Comparison of ENCODE assay signal across 8 cellular contexts in genomic region chr1:111988743-111989453, GRCh38. TPM values are rescaled to one million over a fixed set of nuclear protein-coding genes. Genes with fewer than 3 reads are reported as not detected.
DNase-seq lines count a peak whose midpoint lies in the region; ATAC-seq and TF ChIP-seq lines count a peak whose summit lies in the region.

No MANE protein-coding gene starts in this region.

- H3K36me3 Mint-ChIP-seq in activated T-helper 2 cell treated with anti-CD3 and anti-CD28 coated beads, Interferon-gamma antibody, Interleukin-2, Interleukin-4, amounts not matched to agents 10 μg/mL and 5 μg/mL and 100 μg/mL, durations not matched to agents 14 hours and 24 hours and 36 hours (ENCODE audit: low read depth) = no peaks in the 10 kb centered on the region

- no peak overlapping the region for H3K4me3 Mint-ChIP-seq in activated T-helper 2 cell treated with anti-CD3 and anti-CD28 coated beads, Interferon-gamma antibody, Interleukin-2, Interleukin-4, amounts not matched to agents 10 μg/mL and 5 μg/mL and 100 μg/mL, durations not matched to agents 14 hours and 24 hours and 36 hours (ENCODE audit: low read depth)

- TF ChIP-seq POLR2A in gastroesophageal sphincter (IDR thresholded peaks at IDR 0.05) = no peak
- no peak for TF ChIP-seq POLR2A in prostate gland (IDR thresholded peaks at IDR 0.05)

- no peak overlapping the region for H3K27ac Mint-ChIP-seq in activated T-helper 2 cell treated with anti-CD3 and anti-CD28 coated beads, Interferon-gamma antibody, Interleukin-2, Interleukin-4, amounts not matched to agents 10 μg/mL and 5 μg/mL and 100 μg/mL, durations not matched to agents 14 hours and 24 hours and 36 hours

- H3K27me3 ChIP-seq in RWPE2 (ENCODE audit: insufficient read depth, poor library complexity, severe bottlenecking) = peaks cover 48% of the 10 kb centered on the region
- no peaks in the 10 kb centered on the region for H3K27me3 ChIP-seq in gastroesophageal sphincter
- no peaks in the 10 kb centered on the region for H3K27me3 ChIP-seq in prostate gland (replicated peaks; ENCODE audit: insufficient read depth)

- no peaks in the 10 kb centered on the region for H3K9me3 Mint-ChIP-seq in activated T-helper 2 cell treated with anti-CD3 and anti-CD28 coated beads, Interferon-gamma antibody, Interleukin-2, Interleukin-4, amounts not matched to agents 10 μg/mL and 5 μg/mL and 100 μg/mL, durations not matched to agents 14 hours and 24 hours and 36 hours

- H3K36me3 ChIP-seq in RWPE2 (ENCODE audit: low read depth) = no peaks in the 10 kb centered on the region
- no peaks in the 10 kb centered on the region for H3K36me3 ChIP-seq in gastroesophageal sphincter
- H3K36me3 ChIP-seq in prostate gland = no peaks in the 10 kb centered on the region

- ATAC-seq in RWPE2 (ENCODE audit: low read depth) (no peak), gastroesophageal sphincter (peak; percentile 25)

- H3K4me3 ChIP-seq in RWPE2 (ENCODE audit: severe bottlenecking) (peak overlapping the region; percentile 32), gastroesophageal sphincter (peak overlapping the region; percentile 63 to 98), prostate gland (peak overlapping the region; percentile 54 to 70)

- WGBS in gastroesophageal sphincter (ENCODE audit: low coverage in 1 of 2), 2 donors = 0 to 5% methylated on average over 4 to 21 of the region's 51 CpGs
- WGBS in prostate gland = 1% methylated on average over 43 of the region's 51 CpGs

- no peak for TF ChIP-seq CTCF in RWPE2 (IDR thresholded peaks at IDR 0.05; ENCODE audit: poor library complexity, severe bottlenecking)
- TF ChIP-seq CTCF in gastroesophageal sphincter (IDR thresholded peaks at IDR 0.05) = no peak
- no peak for TF ChIP-seq CTCF in prostate gland (IDR thresholded peaks at IDR 0.05)
- TF ChIP-seq CTCF in GM20000 (IDR thresholded peaks at IDR 0.05; ENCODE audit: extremely low read depth, missing control alignments) = no peak

- peak; percentile 17 for DNase-seq in Daoy (ENCODE audit: low read depth)
- no peak for DNase-seq in RWPE2 (ENCODE audit: low spot score)
- DNase-seq in prostate gland (ENCODE audit: low spot score) = peak; percentile 28
- no peak for DNase-seq in activated T-helper 2 cell treated with anti-CD3 and anti-CD28 coated beads, Interferon-gamma antibody, Interleukin-2, Interleukin-4, amounts not matched to agents 10 μg/mL and 5 μg/mL and 100 μg/mL, durations not matched to agents 14 hours and 24 hours and 36 hours (ENCODE audit: low spot score)
- no peak for DNase-seq in GM20000 (ENCODE audit: low spot score)
- no peak for DNase-seq in SK-N-DZ (ENCODE audit: low spot score)
- DNase-seq in RKO (ENCODE audit: low spot score) = no peak

- H3K4me1 Mint-ChIP-seq in activated T-helper 2 cell treated with anti-CD3 and anti-CD28 coated beads, Interferon-gamma antibody, Interleukin-2, Interleukin-4, amounts not matched to agents 10 μg/mL and 5 μg/mL and 100 μg/mL, durations not matched to agents 14 hours and 24 hours and 36 hours (ENCODE audit: low read depth) = no peaks in the 10 kb centered on the region

- intact Hi-C loops in prostate gland (cut with DNase I) = no loop called here
- intact Hi-C loops in activated T-helper 2 cell treated with anti-CD3 and anti-CD28 coated beads, Interferon-gamma antibody, Interleukin-2, Interleukin-4, amounts not matched to agents 10 μg/mL and 5 μg/mL and 100 μg/mL, durations not matched to agents 14 hours and 24 hours and 36 hours (cut with micrococcal nuclease) = no loop called here

- H3K27ac ChIP-seq in RWPE2 (ENCODE audit: poor library complexity, severe bottlenecking) (no peak overlapping the region), gastroesophageal sphincter (peak overlapping the region; percentile 82 to 92 (median 88)), prostate gland (peak overlapping the region; percentile 74 to 80)

- peaks cover 78% of the 10 kb centered on the region for H3K27me3 Mint-ChIP-seq in activated T-helper 2 cell treated with anti-CD3 and anti-CD28 coated beads, Interferon-gamma antibody, Interleukin-2, Interleukin-4, amounts not matched to agents 10 μg/mL and 5 μg/mL and 100 μg/mL, durations not matched to agents 14 hours and 24 hours and 36 hours (ENCODE audit: low read depth)

- TF ChIP-seq EP300 in gastroesophageal sphincter (IDR thresholded peaks at IDR 0.05) = no peak

- no peaks in the 10 kb centered on the region for H3K9me3 ChIP-seq in RWPE2 (ENCODE audit: severe bottlenecking)
- H3K9me3 ChIP-seq in gastroesophageal sphincter = no peaks in the 10 kb centered on the region
- H3K9me3 ChIP-seq in prostate gland = no peaks in the 10 kb centered on the region

- no peaks in the 10 kb centered on the region for H3K4me1 ChIP-seq in RWPE2 (ENCODE audit: insufficient read depth, poor library complexity, severe bottlenecking)
- H3K4me1 ChIP-seq in gastroesophageal sphincter = peaks cover 0 to 66% (median 3%) of the 10 kb centered on the region in 3 donors
- peaks cover 10% of the 10 kb centered on the region for H3K4me1 ChIP-seq in prostate gland (replicated peaks)

RNA-seq across cellular contexts. Expression of gene KCND3, which starts 0.6 kb away (rescaled TPM):
- not detected in 2 replicates for total RNA-seq in Daoy (2014; rRNA removed; shearing (Covaris generic))
- total RNA-seq in gastroesophageal sphincter (10 to 100 TPM; 36.2 to 58.7 (median 57.4) TPM), prostate gland (10 to 100 TPM; 17.1 to 27.3 TPM)
- total RNA-seq in activated T-helper 2 cell treated with anti-CD3 and anti-CD28 coated beads, Interferon-gamma antibody, Interleukin-2, Interleukin-4, amounts not matched to agents 10 μg/mL and 5 μg/mL and 100 μg/mL, durations not matched to agents 14 hours and 24 hours and 36 hours = not detected in 2 replicates
- polyA plus RNA-seq in SK-N-DZ (2014; cell fraction: cytosol; rRNA removed) = not detected in 2 replicates
- not detected in 2 replicates for polyA plus RNA-seq in SK-N-DZ (2014; cell fraction: nucleus; rRNA removed)

Comparison
In these comparisons a context has a peak if more than half of its experiments do, and no peak if none do; other contexts are left out.
1. DNase-seq: peak in Daoy (single experiment) and prostate gland (single experiment); none in RWPE2 (single experiment), activated T-helper 2 cell treated with anti-CD3 and anti-CD28 coated beads, Interferon-gamma antibody, Interleukin-2, Interleukin-4, amounts not matched to agents 10 μg/mL and 5 μg/mL and 100 μg/mL, durations not matched to agents 14 hours and 24 hours and 36 hours (single experiment), GM20000 (single experiment), SK-N-DZ (single experiment) and RKO (single experiment).
2. RNA of gene KCND3, which starts 0.6 kb away (total RNA-seq): 36.2 to 58.7 TPM in gastroesophageal sphincter and 17.1 to 27.3 TPM in prostate gland; not detected in Daoy and not detected in activated T-helper 2 cell treated with anti-CD3 and anti-CD28 coated beads, Interferon-gamma antibody, Interleukin-2, Interleukin-4, amounts not matched to agents 10 μg/mL and 5 μg/mL and 100 μg/mL, durations not matched to agents 14 hours and 24 hours and 36 hours; every median in the first group is over 10 times any median in the second.
3. Peak in every context shown above with its lines, with median percentiles within 50 percentile points of each other: H3K4me3 ChIP-seq.